11 cellular contexts compared by ENCODE assay signal in genomic region chr13:67228909-67229308, GRCh38. TPM values are rescaled to one million over a fixed set of nuclear protein-coding genes. Genes with fewer than 3 reads are reported as not detected.
DNase-seq lines count a peak whose midpoint lies in the region; ATAC-seq and TF ChIP-seq lines count a peak whose summit lies in the region.
"Had no signal": no experiment of that assay in that cellular context is flagged by ENCODE, and none has a peak within 500 bp of the region (broad histone marks: within the 10 kb centered on the region; RNA-seq: fewer than 3 reads in every experiment).

No MANE protein-coding gene starts in this region.

- no peaks in the 10 kb centered on the region for H3K9me3 Mint-ChIP-seq in CD4-positive, alpha-beta T cell
- H3K9me3 Mint-ChIP-seq: activated CD4-positive, alpha-beta T cell treated with anti-CD3 and anti-CD28 coated beads, Interleukin-2, amount 10 ng/mL, durations not matched to agents 24 days and 14 days; nephron progenitor cell had no signal

- ATAC-seq in HG03520 (IDR thresholded peaks at IDR 0.05; ENCODE audit: unreplicated experiment) (no peak), HG03571 (IDR thresholded peaks at IDR 0.05; ENCODE audit: unreplicated experiment) (no peak)
- no peak for ATAC-seq in CD4-positive, alpha-beta T cell (ENCODE audit: poor library complexity)

- H3K27me3 ChIP-seq in BE2C (no peaks in the 10 kb centered on the region), rectal smooth muscle tissue (ENCODE audit: control insufficient read depth, insufficient read depth, low read length) (no peaks in the 10 kb centered on the region)
- peaks cover 10% of the 10 kb centered on the region for H3K27me3 ChIP-seq in CD4-positive, alpha-beta T cell (ENCODE audit: control insufficient read depth, insufficient read depth, low read length)

- H3K4me1 ChIP-seq in BE2C (peaks cover 3% of the 10 kb centered on the region; the same call in 1 of the 2 replicates), rectal smooth muscle tissue (ENCODE audit: control insufficient read depth, insufficient read depth, low read length) (peaks cover 8% of the 10 kb centered on the region)

- no peak for TF ChIP-seq CTCF in BE2C (IDR thresholded peaks at IDR 0.05; ENCODE audit: low read depth, low read length)
- no peak for TF ChIP-seq CTCF in epithelial cell of proximal tubule (conservative IDR thresholded peaks at IDR 0.05; ENCODE audit: low read depth, low read length)
- TF ChIP-seq CTCF in CD4-positive, alpha-beta T cell (IDR thresholded peaks at IDR 0.05), result no peak

- no peak overlapping the region for H3K27ac Mint-ChIP-seq in CD4-positive, alpha-beta T cell
- H3K27ac Mint-ChIP-seq: activated CD4-positive, alpha-beta T cell treated with anti-CD3 and anti-CD28 coated beads, Interleukin-2, amount 10 ng/mL, durations not matched to agents 24 days and 14 days; nephron progenitor cell had no signal

- H3K4me3 ChIP-seq in BE2C (ENCODE audit: low read depth, low read length), result peak overlapping the region; percentile 96
- H3K4me3 ChIP-seq in epithelial cell of proximal tubule (ENCODE audit: low read depth, low read length), result peak overlapping the region; percentile 86
- peak overlapping the region; percentile 97 for H3K4me3 ChIP-seq in rectal smooth muscle tissue (ENCODE audit: low read length)

- H3K27me3 Mint-ChIP-seq in CD4-positive, alpha-beta T cell, result peaks cover 9% of the 10 kb centered on the region

- CTCF ChIA-PET in CD4-positive, alpha-beta T cell (lab: Charles Lee), result interaction anchor here (1.4 kb wide), 1 partner anchor 9 kb away, joined by 5 read pairs; no protein-coding TSS in a partner anchor

- no peak overlapping the region for H3K27ac ChIP-seq in rectal smooth muscle tissue (ENCODE audit: low read depth, low read length)
- no peak overlapping the region for H3K27ac ChIP-seq in CD4-positive, alpha-beta T cell (ENCODE audit: low read depth, low read length)

- no peaks in the 10 kb centered on the region for H3K9me3 ChIP-seq in BE2C
- H3K9me3 ChIP-seq in CD4-positive, alpha-beta T cell (ENCODE audit: control insufficient read depth, low read length), result no peaks in the 10 kb centered on the region

- intact Hi-C loops in CD4-positive, alpha-beta T cell (cut with DNase I, micrococcal nuclease), result no loop called here

- H3K9ac ChIP-seq in rectal smooth muscle tissue (ENCODE audit: low read length), result no peak overlapping the region

- peaks cover 18% of the 10 kb centered on the region for H3K36me3 ChIP-seq in BE2C
- H3K36me3 ChIP-seq in rectal smooth muscle tissue (ENCODE audit: control insufficient read depth, insufficient read depth, low read length), result no peaks in the 10 kb centered on the region

- POLR2A ChIA-PET in CD4-positive, alpha-beta T cell (lab: Charles Lee), result no interaction called here

- DNase-seq in BE2C (no peak), NCI-H69 (lab: John Stamatoyannopoulos, UW) (peak; percentile 73), epithelial cell of proximal tubule (ENCODE audit: low read depth) (no peak), NCI-H1436 (lab: John Stamatoyannopoulos, UW) (no peak)
- DNase-seq in CD4-positive, alpha-beta T cell, result no peak
- DNase-seq: NCI-H524 treated with DMSO at 0.1 percent for 48 hours, nephron progenitor cell had no signal

- no peak overlapping the region for H3K4me3 Mint-ChIP-seq in CD4-positive, alpha-beta T cell
- H3K4me3 Mint-ChIP-seq: activated CD4-positive, alpha-beta T cell treated with anti-CD3 and anti-CD28 coated beads, Interleukin-2, amount 10 ng/mL, durations not matched to agents 24 days and 14 days; nephron progenitor cell had no signal

- H3K4me1 Mint-ChIP-seq in CD4-positive, alpha-beta T cell (ENCODE audit: low read depth), result peaks cover 22% of the 10 kb centered on the region

- no peaks in the 10 kb centered on the region for H3K36me3 Mint-ChIP-seq in CD4-positive, alpha-beta T cell (ENCODE audit: low read depth)

RNA-seq across cellular contexts. Expression of gene PCDH9, which starts 1.2 kb away (rescaled TPM):
- 14.7 TPM for polyA plus RNA-seq in BE2C (2012; ENCODE audit: insufficient read depth, insufficient read length, low read depth)
- 0.40 and 0.51 TPM in 2 replicates for total RNA-seq in epithelial cell of proximal tubule
- under 1 TPM; 0.08 to 0.19 TPM for total RNA-seq in CD4-positive, alpha-beta T cell
